ENCODE assay signal across 9 cellular contexts in genomic region chr4:183100298-183100599, GRCh38. TPM values are rescaled to one million over a fixed set of nuclear protein-coding genes. Genes with fewer than 3 reads are reported as not detected.
DNase-seq lines count a peak whose midpoint lies in the region; ATAC-seq, FAIRE-seq and TF ChIP-seq lines count a peak whose summit lies in the region.
"Had no signal": no experiment of that assay in that cellular context is flagged by ENCODE, and none has a peak within 500 bp of the region (broad histone marks: within the 10 kb centered on the region; RNA-seq: fewer than 3 reads in every experiment).

No MANE protein-coding gene starts in this region.

- H3K4me3 Mint-ChIP-seq in activated CD4-positive, alpha-beta T cell treated with anti-CD3 and anti-CD28 coated beads, Interleukin-2, amount 10 ng/mL, durations not matched to agents 7 days and 5 days, result peak overlapping the region; percentile 25

- H4K20me1 ChIP-seq in mammary epithelial cell (ENCODE audit: insufficient read depth, low read length), result no peaks in the 10 kb centered on the region

- FAIRE-seq in GM12891 (lab: Jason Lieb, UNC), result no peak
- FAIRE-seq in HTR-8/SVneo (lab: Jason Lieb, UNC), result no peak

- peak overlapping the region; percentile 92 for H3K4me2 ChIP-seq in mammary epithelial cell (ENCODE audit: insufficient read depth, low read depth, low read length)

- POLR2A ChIA-PET in activated CD4-positive, alpha-beta T cell treated with anti-CD3 and anti-CD28 coated beads, Interleukin-2, amount 10 ng/mL, durations not matched to agents 7 days and 5 days (lab: Charles Lee), result interaction anchor here (0.6 kb wide), 1 partner anchor 14 kb away, joined by 4 read pairs; no protein-coding TSS in a partner anchor

- DNase-seq in activated CD4-positive, alpha-beta T cell treated with anti-CD3 and anti-CD28 coated beads, Interleukin-2, amount 10 ng/mL, durations not matched to agents 7 days and 5 days, result no peak
- DNase-seq in activated CD4-positive, alpha-beta T cell treated with anti-CD3 and anti-CD28 coated beads, Interleukin-2, amount 50 U/mL, for 48 hours, result no peak
- no peak for DNase-seq in mammary epithelial cell
- DNase-seq in lower lobe of right lung, result no peak
- DNase-seq in thyroid gland, result no peak
- no peak for DNase-seq in GM12891 (ENCODE audit: insufficient read length, low spot score)
- DNase-seq in HTR-8/SVneo (ENCODE audit: insufficient read length, low spot score), result no peak
- DNase-seq: effector CD8-positive, alpha-beta T cell had no signal

- intact Hi-C loops in mammary epithelial cell (cut with micrococcal nuclease) (no loop called here), lower lobe of right lung (cut with DNase I) (no loop called here), thyroid gland (cut with DNase I) (no loop called here)

- TF ChIP-seq CTCF in mammary epithelial cell (conservative IDR thresholded peaks at IDR 0.05 in 1 of 2, IDR thresholded peaks at IDR 0.05 in 1 of 2; ENCODE audit: extremely low read depth in 1 of 2, insufficient read depth in 1 of 2, low read depth in 1 of 2, low read length in 2 of 2) (no peak), lower lobe of right lung (IDR thresholded peaks at IDR 0.05) (no peak), thyroid gland (IDR thresholded peaks at IDR 0.05) (no peak)

- peak overlapping the region; percentile 78 for H3K9ac ChIP-seq in mammary epithelial cell (ENCODE audit: insufficient read depth, low read length)

- peak overlapping the region; percentile 93 for H2AFZ ChIP-seq in mammary epithelial cell (ENCODE audit: low read depth, low read length)

- H3K27me3 ChIP-seq in mammary epithelial cell (ENCODE audit: insufficient read depth, low read length) (no peaks in the 10 kb centered on the region), lower lobe of right lung (ENCODE audit: low read depth) (no peaks in the 10 kb centered on the region), thyroid gland (no peaks in the 10 kb centered on the region)

- H3K27ac ChIP-seq in mammary epithelial cell (ENCODE audit: insufficient read depth, low read depth, low read length), result peak overlapping the region; percentile 58
- H3K27ac ChIP-seq in lower lobe of right lung, result peak overlapping the region; percentile 100
- H3K27ac ChIP-seq in thyroid gland, result peak overlapping the region in 1 of 3 donors; percentile 98

- H3K27ac Mint-ChIP-seq in activated CD4-positive, alpha-beta T cell treated with anti-CD3 and anti-CD28 coated beads, Interleukin-2, amount 10 ng/mL, durations not matched to agents 7 days and 5 days, result no peak overlapping the region

- H3K4me3 ChIP-seq in mammary epithelial cell (replicated peaks in 1 of 3; ENCODE audit: insufficient read depth in 1 of 3, low read depth in 2 of 3, low read length in 3 of 3), result peak overlapping the region; percentile 64 to 96 (median 95)
- H3K4me3 ChIP-seq in lower lobe of right lung, result peak overlapping the region; percentile 87
- H3K4me3 ChIP-seq in thyroid gland (replicated peaks in 1 of 3), result peak overlapping the region in 2 of 3 donors; percentile 55 to 85

- H3K4me1 ChIP-seq in mammary epithelial cell (ENCODE audit: insufficient read depth, low read length), result peaks cover 3% of the 10 kb centered on the region
- H3K4me1 ChIP-seq in lower lobe of right lung, result peaks cover 34% of the 10 kb centered on the region
- H3K4me1 ChIP-seq in thyroid gland, result peaks cover 18 to 38% of the 10 kb centered on the region in 2 donors

- dilution Hi-C loops in mammary epithelial cell (cut with HindIII; ENCODE audit: low sequenced_read_pairs), result no loop called here

- WGBS in mammary epithelial cell (ENCODE audit: low coverage, missing lambda C conversion rate), result 0% methylated on average over 3 of the region's 3 CpGs
- 33 to 34% methylated on average over 3 of the region's 3 CpGs for WGBS in thyroid gland, 2 donors

- in situ Hi-C loops in mammary epithelial cell (cut with MboI; ENCODE audit: low sequenced_read_pairs in 2 of 2), result no loop called here

- H3K79me2 ChIP-seq in mammary epithelial cell (ENCODE audit: insufficient read depth, low read length), result peaks cover 61% of the 10 kb centered on the region

- CTCF ChIA-PET in activated CD4-positive, alpha-beta T cell treated with anti-CD3 and anti-CD28 coated beads, Interleukin-2, amount 10 ng/mL, durations not matched to agents 7 days and 5 days (lab: Charles Lee), result interaction anchor here (0.8 kb wide), 1 partner anchor 10 kb away, joined by 4 read pairs; no protein-coding TSS in a partner anchor
- CTCF ChIA-PET in mammary epithelial cell (lab: Charles Lee; ENCODE audit: low non-redundant PET), result no interaction called here

- H3K27me3 Mint-ChIP-seq in activated CD4-positive, alpha-beta T cell treated with anti-CD3 and anti-CD28 coated beads, Interleukin-2, amount 10 ng/mL, durations not matched to agents 7 days and 5 days, result peaks cover 48% of the 10 kb centered on the region

- BruUV-seq in mammary epithelial cell (replicated peaks; lab: Mats Ljungman, UMichigan), result no TSS peak

- peaks cover 5% of the 10 kb centered on the region for H3K4me1 Mint-ChIP-seq in activated CD4-positive, alpha-beta T cell treated with anti-CD3 and anti-CD28 coated beads, Interleukin-2, amount 10 ng/mL, durations not matched to agents 7 days and 5 days

- no peaks in the 10 kb centered on the region for H3K9me3 Mint-ChIP-seq in activated CD4-positive, alpha-beta T cell treated with anti-CD3 and anti-CD28 coated beads, Interleukin-2, amount 10 ng/mL, durations not matched to agents 7 days and 5 days

- no peak for TF ChIP-seq POLR2A in thyroid gland (IDR thresholded peaks at IDR 0.05)
- no peak for TF ChIP-seq POLR2A in GM12891 (IDR thresholded peaks at IDR 0.05; ENCODE audit: low read depth, low read length)

- ATAC-seq in lower lobe of right lung (no peak), HG03439 (IDR thresholded peaks at IDR 0.05; ENCODE audit: unreplicated experiment) (no peak)

- H3K36me3 ChIP-seq in mammary epithelial cell (ENCODE audit: insufficient read depth, low read length) (no peaks in the 10 kb centered on the region), lower lobe of right lung (no peaks in the 10 kb centered on the region), thyroid gland (no peaks in the 10 kb centered on the region)

- no peaks in the 10 kb centered on the region for H3K36me3 Mint-ChIP-seq in activated CD4-positive, alpha-beta T cell treated with anti-CD3 and anti-CD28 coated beads, Interleukin-2, amount 10 ng/mL, durations not matched to agents 7 days and 5 days (ENCODE audit: low read depth)

- no peaks in the 10 kb centered on the region for H3K9me3 ChIP-seq in mammary epithelial cell (replicated peaks; ENCODE audit: insufficient read depth, low read length)
- no peaks in the 10 kb centered on the region for H3K9me3 ChIP-seq in lower lobe of right lung
- no peaks in the 10 kb centered on the region for H3K9me3 ChIP-seq in thyroid gland

TF ChIP-seq in GM12891, 5 proteins besides CTCF, POLR2A, EP300 and RAD21:
- TF ChIP-seq POU2F2 (IDR thresholded peaks at IDR 0.05; ENCODE audit: low read depth, low read length), result no peak
- TF ChIP-seq TAF1 (IDR thresholded peaks at IDR 0.05; ENCODE audit: low read depth, low read length), result no peak
- TF ChIP-seq SPI1 (IDR thresholded peaks at IDR 0.05; ENCODE audit: low read depth, low read length), result no peak
- TF ChIP-seq PAX5 (IDR thresholded peaks at IDR 0.05; ENCODE audit: insufficient read depth, low read length, severe bottlenecking), result no peak
- no peak for TF ChIP-seq POLR2AphosphoS5 (IDR thresholded peaks at IDR 0.05; ENCODE audit: low read depth, low read length)

RNA-seq across cellular contexts. Expression of gene WWC2, which starts 1.2 kb away (rescaled TPM):
- under 1 TPM; 0.25 to 0.52 TPM for total RNA-seq in activated CD4-positive, alpha-beta T cell treated with anti-CD3 and anti-CD28 coated beads, Interleukin-2, amount 10 ng/mL, durations not matched to agents 7 days and 5 days
- total RNA-seq in mammary epithelial cell (10 to 100 TPM; 20.0 to 35.7 TPM), lower lobe of right lung (109 TPM), thyroid gland (10 to 100 TPM; 44.6 to 87.4 (median 53.5) TPM)
- 9.1 TPM for polyA plus RNA-seq in mammary epithelial cell
- polyA minus RNA-seq in mammary epithelial cell, result 18.6 TPM
- polyA plus RNA-seq in GM12891 (2012; ENCODE audit: low read depth, missing spikeins), result 0.06 TPM

Comparison
In these comparisons a context has a peak if more than half of its experiments do, and no peak if none do; other contexts are left out.
1. RNA of gene WWC2, which starts 1.2 kb away (total RNA-seq): 109 TPM in lower lobe of right lung (single experiment), 44.6 to 87.4 TPM in thyroid gland and 20.0 to 35.7 TPM in mammary epithelial cell; 0.25 to 0.52 TPM in activated CD4-positive, alpha-beta T cell treated with anti-CD3 and anti-CD28 coated beads, Interleukin-2, amount 10 ng/mL, durations not matched to agents 7 days and 5 days; every median in the first group is over 10 times any median in the second.
2. Peak in every context shown above with its lines, with median percentiles within 50 percentile points of each other: H3K4me3 ChIP-seq.